In genomic region chr12:88141774-88142609, GRCh38 we compare ENCODE assay signal across 8 cellular contexts. TPM values are rescaled to one million over a fixed set of nuclear protein-coding genes. Genes with fewer than 3 reads are reported as not detected.
DNase-seq lines count a peak whose midpoint lies in the region; ATAC-seq lines count a peak whose summit lies in the region.

A gene with protein sequence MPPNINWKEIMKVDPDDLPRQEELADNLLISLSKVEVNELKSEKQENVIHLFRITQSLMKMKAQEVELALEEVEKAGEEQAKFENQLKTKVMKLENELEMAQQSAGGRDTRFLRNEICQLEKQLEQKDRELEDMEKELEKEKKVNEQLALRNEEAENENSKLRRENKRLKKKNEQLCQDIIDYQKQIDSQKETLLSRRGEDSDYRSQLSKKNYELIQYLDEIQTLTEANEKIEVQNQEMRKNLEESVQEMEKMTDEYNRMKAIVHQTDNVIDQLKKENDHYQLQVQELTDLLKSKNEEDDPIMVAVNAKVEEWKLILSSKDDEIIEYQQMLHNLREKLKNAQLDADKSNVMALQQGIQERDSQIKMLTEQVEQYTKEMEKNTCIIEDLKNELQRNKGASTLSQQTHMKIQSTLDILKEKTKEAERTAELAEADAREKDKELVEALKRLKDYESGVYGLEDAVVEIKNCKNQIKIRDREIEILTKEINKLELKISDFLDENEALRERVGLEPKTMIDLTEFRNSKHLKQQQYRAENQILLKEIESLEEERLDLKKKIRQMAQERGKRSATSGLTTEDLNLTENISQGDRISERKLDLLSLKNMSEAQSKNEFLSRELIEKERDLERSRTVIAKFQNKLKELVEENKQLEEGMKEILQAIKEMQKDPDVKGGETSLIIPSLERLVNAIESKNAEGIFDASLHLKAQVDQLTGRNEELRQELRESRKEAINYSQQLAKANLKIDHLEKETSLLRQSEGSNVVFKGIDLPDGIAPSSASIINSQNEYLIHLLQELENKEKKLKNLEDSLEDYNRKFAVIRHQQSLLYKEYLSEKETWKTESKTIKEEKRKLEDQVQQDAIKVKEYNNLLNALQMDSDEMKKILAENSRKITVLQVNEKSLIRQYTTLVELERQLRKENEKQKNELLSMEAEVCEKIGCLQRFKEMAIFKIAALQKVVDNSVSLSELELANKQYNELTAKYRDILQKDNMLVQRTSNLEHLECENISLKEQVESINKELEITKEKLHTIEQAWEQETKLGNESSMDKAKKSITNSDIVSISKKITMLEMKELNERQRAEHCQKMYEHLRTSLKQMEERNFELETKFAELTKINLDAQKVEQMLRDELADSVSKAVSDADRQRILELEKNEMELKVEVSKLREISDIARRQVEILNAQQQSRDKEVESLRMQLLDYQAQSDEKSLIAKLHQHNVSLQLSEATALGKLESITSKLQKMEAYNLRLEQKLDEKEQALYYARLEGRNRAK (N-terminal part only) (minus strand): TSS chr12:88142088. CDS start chr12:88141307, 781 bp downstream.
TSS of gene TMTC3 (plus strand) at chr12:88142307. CDS start at chr12:88148316, 6,009 bp downstream.

- ATAC-seq in GM21360 (IDR thresholded peaks at IDR 0.05; ENCODE audit: unreplicated experiment) = peak; percentile 96

- no peaks in the 10 kb centered on the region for H3K36me3 ChIP-seq in effector memory CD4-positive, alpha-beta T cell (ENCODE audit: control insufficient read depth, insufficient read depth, low read length)

- H3K9me3 ChIP-seq in effector memory CD4-positive, alpha-beta T cell (ENCODE audit: control insufficient read depth, low read length) = no peaks in the 10 kb centered on the region

- no peaks in the 10 kb centered on the region for H3K27me3 ChIP-seq in effector memory CD4-positive, alpha-beta T cell (replicated peaks; ENCODE audit: control insufficient read depth, insufficient read depth, low read length, poor library complexity, severe bottlenecking)

- peak within 1 kb of the TSS; percentile 82 for H3K27ac ChIP-seq in effector memory CD4-positive, alpha-beta T cell (ENCODE audit: insufficient read depth, low read length, poor library complexity, severe bottlenecking)

- DNase-seq in COLO829 (ENCODE audit: low spot score) = peak; percentile 85
- peak; percentile 99 for DNase-seq in HT-29 (ENCODE audit: low spot score)
- peak; percentile 85 for DNase-seq in NK-92 treated with Interleukin-12 subunit alpha and Interleukin-12 subunit beta, amount 100 ng/mL, for 24 hours (lab: John Stamatoyannopoulos, UW)
- DNase-seq in activated CD8-positive, alpha-beta memory T cell treated with anti-CD3 and anti-CD28 coated beads for 4 hours (ENCODE audit: low read depth in 2 of 2) = peak; percentile 75 to 89
- peak; percentile 84 to 92 (median 91) for DNase-seq in effector memory CD4-positive, alpha-beta T cell
- DNase-seq in lung microvascular endothelial cell (ENCODE audit: low read depth in 2 of 2) = peak; percentile 96 to 100
- DNase-seq in stimulated activated CD4-positive, alpha-beta T cell treated with anti-CD3 and anti-CD28 coated beads, TNF-alpha, amount 100 ng/mL, for 4 hours (ENCODE audit: low read depth in 3 of 3) = peak; percentile 76 to 86 (median 83)

- H3K4me3 ChIP-seq in effector memory CD4-positive, alpha-beta T cell (ENCODE audit: insufficient read depth, low read depth, low read length, poor library complexity, severe bottlenecking) = peak within 1 kb of the TSS; percentile 84

- peaks cover 7% of the 10 kb centered on the region for H3K4me1 ChIP-seq in effector memory CD4-positive, alpha-beta T cell (ENCODE audit: control insufficient read depth, insufficient read depth, low read length, poor library complexity, severe bottlenecking)

RNA-seq across cellular contexts. Expression of the first gene that starts in this region (rescaled TPM):
- total RNA-seq in HT-29 (2014; rRNA removed; shearing (Covaris generic)) = 5.0 and 9.4 TPM in 2 replicates
- total RNA-seq in lung microvascular endothelial cell = 3.1 and 3.8 TPM in 2 replicates

RNA-seq across cellular contexts. Expression of gene TMTC3, which starts in this region (rescaled TPM):
- total RNA-seq in HT-29 (2014; rRNA removed; shearing (Covaris generic)) = 4.2 and 4.3 TPM in 2 replicates
- total RNA-seq in lung microvascular endothelial cell = 13.9 and 15.5 TPM in 2 replicates

Comparison
In these comparisons a context has a peak if more than half of its experiments do, and no peak if none do; other contexts are left out.
1. Peak in every context shown above with its lines: DNase-seq, ATAC-seq, H3K4me3 ChIP-seq and H3K27ac ChIP-seq.